1 cellular context compared by ENCODE assay signal in the genomic region with DNA sequence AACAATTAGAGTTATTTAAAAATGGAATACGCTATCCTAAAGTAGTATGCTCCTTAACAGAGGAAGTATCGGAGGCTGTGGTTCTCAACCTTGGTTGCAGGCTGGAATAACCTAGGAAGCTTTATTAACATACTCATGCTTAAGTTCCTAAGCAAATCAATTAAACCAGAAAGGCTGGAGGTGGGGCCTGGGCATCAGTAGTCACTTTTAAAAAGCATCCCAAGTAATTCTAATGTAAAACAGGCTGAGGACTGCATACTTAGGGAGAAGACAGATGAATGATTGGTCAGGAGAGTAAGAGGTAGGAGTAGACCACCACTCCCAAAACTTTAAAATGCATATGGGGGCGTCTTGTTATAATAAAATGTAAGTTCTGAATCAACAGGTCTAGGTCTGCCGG.
TF ChIP-seq lines count a peak whose summit lies in the region.

No MANE protein-coding gene starts in this region.

TF ChIP-seq in GM23338, 12 proteins besides CTCF, POLR2A, EP300 and RAD21 (continued from another document):
- no peak for TF ChIP-seq STAT1 (IDR thresholded peaks at IDR 0.05; ENCODE audit: unreplicated experiment)
- no peak for TF ChIP-seq EZH2phosphoT487 (IDR thresholded peaks at IDR 0.05; ENCODE audit: unreplicated experiment)
- TF ChIP-seq, protein P1, sequence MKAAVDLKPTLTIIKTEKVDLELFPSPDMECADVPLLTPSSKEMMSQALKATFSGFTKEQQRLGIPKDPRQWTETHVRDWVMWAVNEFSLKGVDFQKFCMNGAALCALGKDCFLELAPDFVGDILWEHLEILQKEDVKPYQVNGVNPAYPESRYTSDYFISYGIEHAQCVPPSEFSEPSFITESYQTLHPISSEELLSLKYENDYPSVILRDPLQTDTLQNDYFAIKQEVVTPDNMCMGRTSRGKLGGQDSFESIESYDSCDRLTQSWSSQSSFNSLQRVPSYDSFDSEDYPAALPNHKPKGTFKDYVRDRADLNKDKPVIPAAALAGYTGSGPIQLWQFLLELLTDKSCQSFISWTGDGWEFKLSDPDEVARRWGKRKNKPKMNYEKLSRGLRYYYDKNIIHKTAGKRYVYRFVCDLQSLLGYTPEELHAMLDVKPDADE (IDR thresholded peaks at IDR 0.05): no peak
- no peak for TF ChIP-seq EZH2 (IDR thresholded peaks at IDR 0.05; ENCODE audit: low read depth, unreplicated experiment)
- no peak for TF ChIP-seq ZNF462 (CRISPR knock-in tag; IDR thresholded peaks at IDR 0.05)
- no peak for TF ChIP-seq CREB1 (CRISPR knock-in tag; IDR thresholded peaks at IDR 0.05; ENCODE audit: low read depth)
- TF ChIP-seq, protein P2, sequence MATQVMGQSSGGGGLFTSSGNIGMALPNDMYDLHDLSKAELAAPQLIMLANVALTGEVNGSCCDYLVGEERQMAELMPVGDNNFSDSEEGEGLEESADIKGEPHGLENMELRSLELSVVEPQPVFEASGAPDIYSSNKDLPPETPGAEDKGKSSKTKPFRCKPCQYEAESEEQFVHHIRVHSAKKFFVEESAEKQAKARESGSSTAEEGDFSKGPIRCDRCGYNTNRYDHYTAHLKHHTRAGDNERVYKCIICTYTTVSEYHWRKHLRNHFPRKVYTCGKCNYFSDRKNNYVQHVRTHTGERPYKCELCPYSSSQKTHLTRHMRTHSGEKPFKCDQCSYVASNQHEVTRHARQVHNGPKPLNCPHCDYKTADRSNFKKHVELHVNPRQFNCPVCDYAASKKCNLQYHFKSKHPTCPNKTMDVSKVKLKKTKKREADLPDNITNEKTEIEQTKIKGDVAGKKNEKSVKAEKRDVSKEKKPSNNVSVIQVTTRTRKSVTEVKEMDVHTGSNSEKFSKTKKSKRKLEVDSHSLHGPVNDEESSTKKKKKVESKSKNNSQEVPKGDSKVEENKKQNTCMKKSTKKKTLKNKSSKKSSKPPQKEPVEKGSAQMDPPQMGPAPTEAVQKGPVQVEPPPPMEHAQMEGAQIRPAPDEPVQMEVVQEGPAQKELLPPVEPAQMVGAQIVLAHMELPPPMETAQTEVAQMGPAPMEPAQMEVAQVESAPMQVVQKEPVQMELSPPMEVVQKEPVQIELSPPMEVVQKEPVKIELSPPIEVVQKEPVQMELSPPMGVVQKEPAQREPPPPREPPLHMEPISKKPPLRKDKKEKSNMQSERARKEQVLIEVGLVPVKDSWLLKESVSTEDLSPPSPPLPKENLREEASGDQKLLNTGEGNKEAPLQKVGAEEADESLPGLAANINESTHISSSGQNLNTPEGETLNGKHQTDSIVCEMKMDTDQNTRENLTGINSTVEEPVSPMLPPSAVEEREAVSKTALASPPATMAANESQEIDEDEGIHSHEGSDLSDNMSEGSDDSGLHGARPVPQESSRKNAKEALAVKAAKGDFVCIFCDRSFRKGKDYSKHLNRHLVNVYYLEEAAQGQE (IDR thresholded peaks at IDR 0.05; ENCODE audit: unreplicated experiment): no peak
